28 cellular contexts compared by ENCODE assay signal in the genomic region with DNA sequence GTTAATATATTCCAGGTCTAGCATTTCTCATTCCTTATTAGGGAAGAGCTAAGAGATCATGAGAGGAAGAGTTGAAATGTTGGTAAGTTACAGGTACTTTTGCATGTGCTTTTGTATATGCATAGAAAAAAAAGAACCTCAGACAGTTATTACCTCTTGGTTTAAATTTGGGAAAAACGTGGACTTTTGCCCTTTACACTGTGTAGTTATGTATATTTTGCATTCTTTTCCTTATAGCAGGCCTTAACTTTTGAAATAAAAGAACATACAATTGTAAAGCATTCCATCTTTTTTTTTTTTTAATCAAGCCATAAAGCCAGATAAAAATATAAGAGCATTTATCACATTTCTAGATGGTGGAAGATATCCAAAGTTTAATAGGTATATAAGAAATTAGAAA.
"Had no signal": no experiment of that assay in that cellular context is flagged by ENCODE, and none has a peak within 500 bp of the region (broad histone marks: within the 10 kb centered on the region; RNA-seq: fewer than 3 reads in every experiment).

No MANE protein-coding gene starts in this region.

- H3K4me3 Mint-ChIP-seq: immature natural killer cell; memory B cell; naive thymus-derived CD8-positive, alpha-beta T cell; nephron; neural crest cell; stimulated activated effector memory CD8-positive, alpha-beta T cell treated with anti-CD3 and anti-CD28 coated beads, Interleukin-12 subunit alpha, Interleukin-12 subunit beta, amount 100 ng/mL, for 72 hours; stimulated activated naive CD8-positive, alpha-beta T cell treated with anti-CD3 and anti-CD28 coated beads, Interleukin-15, Interleukin-2, amounts not matched to agents 100 ng/mL and 50 ng/mL, for 24 hours had no signal

- H3K27ac Mint-ChIP-seq: immature natural killer cell; memory B cell; naive thymus-derived CD8-positive, alpha-beta T cell; nephron; stimulated activated effector memory CD8-positive, alpha-beta T cell treated with anti-CD3 and anti-CD28 coated beads, Interleukin-12 subunit alpha, Interleukin-12 subunit beta, amount 100 ng/mL, for 72 hours; stimulated activated naive CD8-positive, alpha-beta T cell treated with anti-CD3 and anti-CD28 coated beads, Interleukin-15, Interleukin-2, amounts not matched to agents 100 ng/mL and 50 ng/mL, for 24 hours had no signal

- ATAC-seq: naive thymus-derived CD8-positive, alpha-beta T cell; pancreas; right cardiac atrium; stimulated activated effector memory CD8-positive, alpha-beta T cell treated with anti-CD3 and anti-CD28 coated beads, Interleukin-12 subunit alpha, Interleukin-12 subunit beta, amount 100 ng/mL, for 72 hours had no signal

- H3K4me1 Mint-ChIP-seq: nephron, neural crest cell had no signal

- H3K27ac ChIP-seq: left ventricle myocardium inferior, pancreas, prostate gland, sigmoid colon, spleen, thyroid gland, transverse colon, upper lobe of left lung, vagina had no signal

- DNase-seq: hypothalamus; immature natural killer cell; kidney; left ventricle myocardium inferior; midbrain; naive thymus-derived CD8-positive, alpha-beta T cell; nucleus accumbens; pancreas; posterior cingulate gyrus; retina; right cardiac atrium; sigmoid colon; small intestine; spleen; stimulated activated CD4-positive, alpha-beta T cell treated with anti-CD3 and anti-CD28 coated beads, Interleukin-4, amount 100 ng/mL, for 24 hours; stimulated activated naive CD4-positive, alpha-beta T cell; substantia nigra; thyroid gland; transverse colon; upper lobe of left lung had no signal

- H3K4me1 ChIP-seq: pancreas, prostate gland had no signal

- H3K36me3 ChIP-seq: left ventricle myocardium inferior, pancreas, prostate gland, sigmoid colon, thyroid gland, transverse colon, upper lobe of left lung, vagina had no signal

- H3K4me3 ChIP-seq: left ventricle myocardium inferior, lung, pancreas, prostate gland, sigmoid colon, spleen, thyroid gland, transverse colon, upper lobe of left lung, vagina had no signal

- H3K9me3 Mint-ChIP-seq: memory B cell; neural crest cell; stimulated activated effector memory CD8-positive, alpha-beta T cell treated with anti-CD3 and anti-CD28 coated beads, Interleukin-12 subunit alpha, Interleukin-12 subunit beta, amount 100 ng/mL, for 72 hours; stimulated activated naive CD8-positive, alpha-beta T cell treated with anti-CD3 and anti-CD28 coated beads, Interleukin-15, Interleukin-2, amounts not matched to agents 100 ng/mL and 50 ng/mL, for 24 hours had no signal

- H3K27me3 Mint-ChIP-seq: memory B cell; naive thymus-derived CD8-positive, alpha-beta T cell; stimulated activated naive CD8-positive, alpha-beta T cell treated with anti-CD3 and anti-CD28 coated beads, Interleukin-15, Interleukin-2, amounts not matched to agents 100 ng/mL and 50 ng/mL, for 24 hours had no signal

- H3K36me3 Mint-ChIP-seq: stimulated activated effector memory CD8-positive, alpha-beta T cell treated with anti-CD3 and anti-CD28 coated beads, Interleukin-12 subunit alpha, Interleukin-12 subunit beta, amount 100 ng/mL, for 72 hours had no signal

- H3K9me3 ChIP-seq: left ventricle myocardium inferior, pancreas, prostate gland, sigmoid colon, spleen, thyroid gland, transverse colon, upper lobe of left lung, vagina had no signal
